ENCODE assay signal across 8 cellular contexts in the genomic region with DNA sequence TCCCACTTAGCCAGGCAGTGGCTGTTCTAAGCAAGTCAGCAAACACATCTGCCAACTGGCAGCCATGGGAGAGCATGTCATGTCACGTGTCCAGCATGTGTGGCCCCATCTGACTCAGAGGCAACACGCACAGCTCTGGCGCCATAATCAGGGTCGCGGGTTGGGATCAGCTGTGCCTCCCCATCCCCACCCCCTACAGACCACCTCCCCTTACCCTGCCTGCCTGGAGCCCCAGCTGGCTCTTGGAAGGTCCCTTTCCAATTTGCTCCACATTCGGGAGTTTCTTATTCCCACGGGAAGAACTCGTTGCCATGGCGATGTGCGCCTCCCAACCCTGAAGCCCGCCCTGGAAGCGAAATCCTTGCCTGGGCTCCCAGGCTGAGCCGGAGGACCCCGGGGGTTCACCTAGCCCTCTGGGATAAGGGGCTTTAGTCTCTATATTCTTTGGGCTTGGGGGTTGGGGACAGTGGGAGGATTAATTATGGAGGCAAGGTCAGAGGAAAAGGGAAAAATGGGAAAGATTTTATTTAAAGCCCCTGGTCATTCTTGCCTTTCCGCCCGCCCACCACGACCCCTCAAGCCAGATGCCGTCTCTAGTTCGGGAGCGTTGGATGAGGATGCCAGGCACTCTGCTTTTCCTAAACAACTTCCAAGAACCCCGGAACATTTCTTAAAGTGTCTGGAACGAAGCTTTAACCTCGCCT.
A peak's percentile ranks its signal among the peaks of the same experiment; 100 is the strongest.
DNase-seq lines count a peak whose midpoint lies in the region; ATAC-seq and TF ChIP-seq lines count a peak whose summit lies in the region.

No MANE protein-coding gene starts in this region.

- ATAC-seq in left cardiac atrium: peak; percentile 75 to 81

- no peaks in the 10 kb centered on the region for H3K36me3 Mint-ChIP-seq in osteocyte (ENCODE audit: unreplicated experiment)

- no peak for TF ChIP-seq CTCF in osteocyte (IDR thresholded peaks at IDR 0.05)

- intact Hi-C loops in left cardiac atrium (cut with DNase I): loop anchor here in 1 of 2 donors (10.0 kb wide), 1 partner anchor 162 kb away; no protein-coding TSS in a partner anchor

- 8 to 22% (median 21%) methylated on average over 23 of the region's 23 CpGs for WGBS in adipose tissue, 3 donors

- peaks cover 2% of the 10 kb centered on the region for H3K27me3 Mint-ChIP-seq in osteocyte (ENCODE audit: unreplicated experiment)

- peak overlapping the region; percentile 77 for H3K4me3 Mint-ChIP-seq in osteocyte (ENCODE audit: unreplicated experiment)

- H3K36me3 ChIP-seq in KOPT-K1 (ENCODE audit: insufficient read depth, low read length): no peaks in the 10 kb centered on the region

- no peaks in the 10 kb centered on the region for H3K9me3 Mint-ChIP-seq in osteocyte (ENCODE audit: unreplicated experiment)

- peak overlapping the region; percentile 40 for H3K27ac Mint-ChIP-seq in osteocyte (ENCODE audit: unreplicated experiment)

- peak overlapping the region; percentile 56 for H3K27ac ChIP-seq in KOPT-K1 (ENCODE audit: low read depth, low read length, poor library complexity, severe bottlenecking)
- peak overlapping the region; percentile 66 for H3K27ac ChIP-seq in adipose tissue (ENCODE audit: low read depth, low read length)

- in situ Hi-C loops in KBM-7 (cut with MboI; ENCODE audit: low pct_unique_long_range_greater_than_20kb, low sequenced_read_pairs): no loop called here

- H3K9me3 ChIP-seq in KOPT-K1 (ENCODE audit: insufficient read depth, low read length, poor library complexity, severe bottlenecking): no peaks in the 10 kb centered on the region

- DNase-seq in DMS 273 treated with DMSO at 0.1 percent for 48 hours (lab: John Stamatoyannopoulos, UW) (peak; percentile 52), left cardiac atrium (peak; percentile 90), osteocyte (ENCODE audit: extremely low spot score, unreplicated experiment) (peak; percentile 76), cortex of kidney (lab: John Stamatoyannopoulos, UW) (no peak), KBM-7 (no peak)
- no peak for DNase-seq in stimulated activated CD4-positive, alpha-beta T cell treated with anti-CD3 and anti-CD28 coated beads, Interleukin-4, amount 100 ng/mL, for 24 hours

- peaks cover 18% of the 10 kb centered on the region for H3K4me1 Mint-ChIP-seq in osteocyte (ENCODE audit: unreplicated experiment)

Comparison
In these comparisons a context has a peak if more than half of its experiments do, and no peak if none do; other contexts are left out.
1. DNase-seq: peak in DMS 273 treated with DMSO at 0.1 percent for 48 hours (single experiment), left cardiac atrium (single experiment) and osteocyte (single experiment); none in cortex of kidney (single experiment), KBM-7 (single experiment) and stimulated activated CD4-positive, alpha-beta T cell treated with anti-CD3 and anti-CD28 coated beads, Interleukin-4, amount 100 ng/mL, for 24 hours (single experiment).